20 cellular contexts compared by ENCODE assay signal in the genomic region with DNA sequence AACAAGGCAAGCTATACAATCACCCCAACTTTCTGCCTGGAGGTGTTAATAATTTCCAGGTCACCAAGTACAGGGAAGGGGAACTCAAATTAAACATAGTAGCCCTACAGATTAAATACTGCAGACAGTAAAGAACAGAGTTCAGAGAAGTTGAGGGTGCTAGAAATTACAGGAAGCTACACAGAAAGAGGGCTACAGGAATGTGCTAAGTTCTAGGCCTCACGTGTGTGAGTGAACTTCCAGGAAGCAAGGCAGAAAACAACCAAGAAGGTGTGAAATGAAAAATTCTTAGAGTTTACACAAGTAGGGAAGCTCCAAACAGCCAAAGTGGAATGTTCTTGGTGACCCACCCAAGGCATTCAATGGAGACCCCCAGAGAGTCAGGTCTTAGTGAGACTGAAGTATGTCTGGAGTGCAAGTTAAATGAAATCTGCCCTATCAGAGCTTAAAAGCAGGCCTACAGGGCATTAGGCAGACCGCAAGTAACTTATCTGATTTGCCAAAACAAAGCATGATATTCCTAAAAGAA. TPM values are rescaled to one million over a fixed set of nuclear protein-coding genes. Genes with fewer than 3 reads are reported as not detected.
A peak's percentile ranks its signal among the peaks of the same experiment; 100 is the strongest.
DNase-seq lines count a peak whose midpoint lies in the region; ATAC-seq, FAIRE-seq and TF ChIP-seq lines count a peak whose summit lies in the region.
"Had no signal": no experiment of that assay in that cellular context is flagged by ENCODE, and none has a peak within 500 bp of the region (broad histone marks: within the 10 kb centered on the region; RNA-seq: fewer than 3 reads in every experiment).

No MANE protein-coding gene starts in this region.

- no peaks in the 10 kb centered on the region for H3K9me3 Mint-ChIP-seq in HFFc6
- H3K9me3 Mint-ChIP-seq: activated CD4-positive, alpha-beta T cell treated with anti-CD3 and anti-CD28 coated beads, Interleukin-2, amount 10 ng/mL, durations not matched to agents 24 days and 14 days had no signal

- no peak for TF ChIP-seq POLR2A in K562 (conservative IDR thresholded peaks at IDR 0.05)

- no peak for TF ChIP-seq RAD21 in K562 (CRISPR knock-in tag; conservative IDR thresholded peaks at IDR 0.05 in 1 of 2, IDR thresholded peaks at IDR 0.05 in 1 of 2)

- H3K4me3 Mint-ChIP-seq in HFFc6: 0 out of 2 replicates have a peak overlapping the region, but pooled peaks have one; percentile 4
- H3K4me3 Mint-ChIP-seq: activated CD4-positive, alpha-beta T cell treated with anti-CD3 and anti-CD28 coated beads, Interleukin-2, amount 10 ng/mL, durations not matched to agents 24 days and 14 days had no signal

- WGBS in K562 (ENCODE audit: insufficient coverage, low coverage, missing lambda C conversion rate): 29% methylated on average over 2 of the region's 2 CpGs
- WGBS in mesodermal cell (ENCODE audit: insufficient coverage in 2 of 2), 2 experiments: 75 to 85% methylated on average over 2 of the region's 2 CpGs

- H3K4me1 ChIP-seq in A673 (ENCODE audit: insufficient read depth, low read length, poor library complexity, severe bottlenecking) (peaks cover 49% of the 10 kb centered on the region), K562 (replicated peaks in 1 of 2; ENCODE audit: control insufficient read depth in 2 of 2, insufficient read depth in 2 of 2, low read length in 2 of 2) (peaks cover 4 to 19% of the 10 kb centered on the region in 2 experiments; a peak in 4 of 5 replicates), mesodermal cell (ENCODE audit: control insufficient read depth, insufficient read depth, low read length, poor library complexity, severe bottlenecking) (peaks cover 29% of the 10 kb centered on the region)

- peaks cover 2% of the 10 kb centered on the region; the same call in 1 of the 2 replicates for H3K27me3 Mint-ChIP-seq in HFFc6 (ENCODE audit: insufficient read depth)
- H3K27me3 Mint-ChIP-seq: activated CD4-positive, alpha-beta T cell treated with anti-CD3 and anti-CD28 coated beads, Interleukin-2, amount 10 ng/mL, durations not matched to agents 24 days and 14 days had no signal

- H3K4me3 ChIP-seq in A673 (ENCODE audit: low read depth, low read length, poor library complexity, severe bottlenecking) (no peak overlapping the region), K562 (no peak overlapping the region), mesodermal cell (ENCODE audit: extremely low read depth, insufficient read depth, low read length, poor library complexity, severe bottlenecking) (no peak overlapping the region)
- H3K4me3 ChIP-seq: left ventricle myocardium inferior, MG63, transverse colon had no signal

- POLR2A ChIA-PET in A673 (lab: Charles Lee; ENCODE audit: low non-redundant PET): no interaction called here
- POLR2A ChIA-PET in K562 (lab: Yijun Ruan, JAX): interaction anchor here (0.6 to 1.9 kb wide), 3 partner anchors 13 to 398 kb away, joined by 3 to 6 read pairs (median 6); no protein-coding TSS in a partner anchor

- H3K27ac ChIP-seq in A673 (ENCODE audit: low read depth, low read length, poor library complexity, severe bottlenecking) (peak overlapping the region; percentile 75), K562 (ENCODE audit: extremely low read depth, low read depth, low read length) (no peak overlapping the region), mesodermal cell (ENCODE audit: low read depth, low read length, severe bottlenecking) (peak overlapping the region; percentile 31)
- H3K27ac ChIP-seq: left ventricle myocardium inferior, transverse colon had no signal

- intact Hi-C loops in A673 (cut with micrococcal nuclease; ENCODE audit: unreplicated experiment) (no loop called here), K562 (cut with micrococcal nuclease) (no loop called here)

- in situ Hi-C loops in K562 (cut with MboI): no loop called here

- no peak overlapping the region for H2AFZ ChIP-seq in K562 (ENCODE audit: low read depth, low read length)

- H3K9me1 ChIP-seq in K562 (ENCODE audit: control insufficient read depth, insufficient read depth, low read length): no peaks in the 10 kb centered on the region

- H3K9me3 ChIP-seq in A673 (ENCODE audit: low read depth, low read length, poor library complexity, severe bottlenecking) (no peaks in the 10 kb centered on the region), K562 (replicated peaks; ENCODE audit: control insufficient read depth, insufficient read depth, low read depth, low read length) (no peaks in the 10 kb centered on the region), mesodermal cell (ENCODE audit: control insufficient read depth, low read length) (no peaks in the 10 kb centered on the region)
- H3K9me3 ChIP-seq: left ventricle myocardium inferior, MG63, transverse colon had no signal

- no peaks in the 10 kb centered on the region for H3K27me3 ChIP-seq in A673 (replicated peaks; ENCODE audit: insufficient read depth, low read depth, low read length, poor library complexity)
- no peaks in the 10 kb centered on the region for H3K27me3 ChIP-seq in K562 (ENCODE audit: control insufficient read depth in 2 of 2, insufficient read depth in 2 of 2, low read length in 2 of 2)
- H3K27me3 ChIP-seq: MG63, transverse colon had no signal

- peak overlapping the region; percentile 63 for H3K27ac Mint-ChIP-seq in HFFc6
- H3K27ac Mint-ChIP-seq: activated CD4-positive, alpha-beta T cell treated with anti-CD3 and anti-CD28 coated beads, Interleukin-2, amount 10 ng/mL, durations not matched to agents 24 days and 14 days had no signal

- no peak for FAIRE-seq in K562 (lab: Jason Lieb, UNC)
- FAIRE-seq: RCC 7860 had no signal

- no peaks in the 10 kb centered on the region; the same call in 2 of the 3 replicates for H3K79me2 ChIP-seq in K562 (ENCODE audit: control insufficient read depth, insufficient read depth, low read length)

- DNase-seq in A673 (ENCODE audit: low spot score): no peak
- DNase-seq in HFFc6: no peak
- no peak for DNase-seq in K562 (ENCODE audit: extremely low read depth in 1 of 4, low spot score in 3 of 4)
- DNase-seq in NCI-H2107 treated with DMSO at 0.1 percent for 48 hours (lab: John Stamatoyannopoulos, UW; ENCODE audit: unreplicated experiment): no peak
- DNase-seq in GOT3 (lab: John Stamatoyannopoulos, UW): no peak
- no peak for DNase-seq in activated CD4-positive, alpha-beta T cell treated with anti-CD3 and anti-CD28 coated beads, Interleukin-2, amount 50 U/mL, for 4 hours
- DNase-seq: activated CD4-positive, alpha-beta T cell treated with anti-CD3 and anti-CD28 coated beads, Interleukin-2, amount 10 ng/mL, durations not matched to agents 24 days and 14 days; AML-193; DMS 273 treated with DMSO at 0.1 percent for 48 hours; left ventricle myocardium inferior; MG63; NCI-H2107; NCI-H748 treated with DMSO at 0.1 percent for 48 hours; transverse colon had no signal

- no peak for TF ChIP-seq EP300 in K562 (IDR thresholded peaks at IDR 0.05; ENCODE audit: low read length)

- TF ChIP-seq CTCF in A673 (conservative IDR thresholded peaks at IDR 0.05; ENCODE audit: low read depth, low read length): no peak
- TF ChIP-seq CTCF in HFFc6 (IDR thresholded peaks at IDR 0.05): no peak
- no peak for TF ChIP-seq CTCF in K562 (IDR thresholded peaks at IDR 0.05 in 2 of 3, conservative IDR thresholded peaks at IDR 0.05 in 1 of 3; ENCODE audit: insufficient read depth in 2 of 3, low read depth in 1 of 3, low read length in 3 of 3)

- H4K20me1 ChIP-seq in K562 (replicated peaks; ENCODE audit: control insufficient read depth, insufficient read depth, low read length): peaks cover 12% of the 10 kb centered on the region; the same call in 1 of the 2 replicates

- CTCF ChIA-PET in A673 (lab: Charles Lee): no interaction called here
- CTCF ChIA-PET in K562 (lab: Yijun Ruan, JAX; ENCODE audit: low intra/inter-chr PET ratio): no interaction called here

- H3K4me2 ChIP-seq in K562 (ENCODE audit: insufficient read depth, low read length): no peak overlapping the region

- ATAC-seq in K562 (0 out of 3 replicates have a peak, but pooled peaks have one; percentile 13), HG03039 (IDR thresholded peaks at IDR 0.05; ENCODE audit: unreplicated experiment) (no peak)
- ATAC-seq: sciatic nerve had no signal

- H3K36me3 ChIP-seq in A673 (ENCODE audit: insufficient read depth, low read length, poor library complexity, severe bottlenecking) (peaks cover 20% of the 10 kb centered on the region), K562 (ENCODE audit: control insufficient read depth, insufficient read depth, low read length) (peaks cover 37% of the 10 kb centered on the region), mesodermal cell (ENCODE audit: control insufficient read depth, insufficient read depth, low read length) (peaks cover 31% of the 10 kb centered on the region)

- no peak overlapping the region for H3K9ac ChIP-seq in K562 (ENCODE audit: insufficient read depth in 1 of 2, low read depth in 2 of 2, low read length in 2 of 2)

- peaks cover 27% of the 10 kb centered on the region for H3K36me3 Mint-ChIP-seq in HFFc6 (ENCODE audit: low read depth)

- peaks cover 56% of the 10 kb centered on the region for H3K4me1 Mint-ChIP-seq in HFFc6 (ENCODE audit: low read depth)

- no TSS peak for BruUV-seq in A673 (replicated peaks; lab: Mats Ljungman, UMichigan)
- no TSS peak for BruUV-seq in K562 (replicated peaks; lab: Mats Ljungman, UMichigan)

TF ChIP-seq in K562, 482 proteins besides CTCF, POLR2A, EP300 and RAD21 (continues in another document):
- TF ChIP-seq IRF2 (CRISPR knock-in tag; IDR thresholded peaks at IDR 0.05) (no peak), NFE2L1 (tag; IDR thresholded peaks at IDR 0.05; ENCODE audit: borderline replicate concordance, low read depth) (no peak)

RNA-seq across cellular contexts. Expression of a gene that starts 58.2 kb away (rescaled TPM):
- total RNA-seq in A673 (2021) (not detected in 2 replicates), K562 (2014; rRNA removed) (not detected in 2 replicates), K562 (2014; rRNA removed; fragmentation: Illumina TruSeq; extraction: Trizol) (90.8 TPM in 1 of 2 replicates, not detected in the other), K562 (2015; rRNA removed; fragmentation: Illumina TruSeq; extraction: Trizol) (not detected in 2 replicates), K562 (2021) (8.6 TPM in 1 of 2 replicates, not detected in the other)
- total RNA-seq in HFFc6 (2021; fragmentation: NEBNext Ultra II Directional; extraction: Animal tissue kit (Norgen Biotek cat#: 25700)): not detected
- total RNA-seq in K562 (2011; cell fraction: chromatin; rRNA removed; ENCODE audit: low replicate concordance): under 0.01 TPM in 2 replicates
- total RNA-seq in K562 (2011; cell fraction: nucleolus; rRNA removed): under 0.01 TPM in 2 replicates
- total RNA-seq in K562 (2011; cell fraction: nucleoplasm; rRNA removed): under 0.01 TPM in 2 replicates
- polyA plus RNA-seq in K562 (2011; rRNA removed) (not detected in 2 replicates), K562 (2014; fragmentation: Illumina TruSeq; extraction: Trizol) (not detected in 2 replicates), K562 (2014; fragmentation: Nextera tagmentation; extraction: Ambion mirVana) (not detected), K562 (2014; rRNA removed) (not detected in 2 replicates)
- not detected in 2 replicates for polyA plus RNA-seq in K562 (2011; cell fraction: cytosol; rRNA removed)
- under 0.01 TPM in 1 of 2 replicates, not detected in the other for polyA plus RNA-seq in K562 (2011; cell fraction: nucleus; rRNA removed)
- polyA plus RNA-seq in K562 (2012): not detected in 2 replicates
- polyA minus RNA-seq in K562 (2011; rRNA and poly(A)+ RNA removed): 3,330 and 5,735 TPM in 2 replicates
- 3,188 and 9,893 TPM in 2 replicates for polyA minus RNA-seq in K562 (2011; cell fraction: cytosol; rRNA and poly(A)+ RNA removed)
- under 0.01 TPM in 2 replicates for polyA minus RNA-seq in K562 (2011; cell fraction: nucleus; rRNA and poly(A)+ RNA removed)
- polyA plus RNA-seq in mesodermal cell (2013, experiment 1 of 2): 1,932 TPM
- polyA plus RNA-seq in mesodermal cell (2013, experiment 2 of 2): 2,253 TPM
- total RNA-seq: activated CD4-positive, alpha-beta T cell treated with anti-CD3 and anti-CD28 coated beads, Interleukin-2, amount 10 ng/mL, durations not matched to agents 24 days and 14 days; dermis microvascular lymphatic vessel endothelial cell; sciatic nerve; T-helper 2 cell treated with Interferon-gamma antibody and Interleukin-4, amounts not matched to agents 100 ng/mL and 5 ng/mL, for 36 hours had no signal
